8 cellular contexts compared by ENCODE assay signal in the genomic region with DNA sequence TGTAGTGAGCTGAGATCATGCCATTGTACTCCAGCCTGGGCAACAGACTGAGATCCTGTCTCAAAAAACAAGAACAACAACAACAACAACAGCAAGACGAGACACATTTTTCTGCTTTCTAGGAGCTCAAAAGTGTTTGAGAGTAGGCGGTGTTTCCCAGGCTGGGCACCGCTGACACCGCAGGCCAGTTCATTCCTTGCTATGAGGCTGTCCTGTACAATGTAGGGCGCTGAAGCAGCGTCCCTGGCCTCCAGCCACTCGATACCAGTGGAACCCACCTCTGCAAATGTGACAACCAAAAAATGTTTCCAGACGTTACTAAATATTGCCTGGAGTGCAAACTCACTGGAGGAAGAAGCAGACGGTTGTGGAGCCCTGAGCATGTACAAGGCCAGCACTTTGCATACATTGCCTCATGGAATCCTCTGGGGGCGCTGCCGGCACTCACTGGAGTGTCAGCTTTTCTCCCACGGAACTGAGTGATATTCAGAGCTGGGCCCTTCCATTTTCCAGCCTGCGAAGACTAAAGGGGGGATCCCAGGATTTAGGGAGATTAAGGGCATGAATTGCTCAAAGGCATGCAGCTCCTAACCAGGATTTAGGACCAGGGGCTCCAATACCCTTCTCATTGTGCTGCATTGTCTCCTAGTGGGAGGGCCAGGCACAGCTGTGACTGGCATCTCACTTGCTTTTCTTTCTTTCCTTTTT. TPM values are rescaled to one million over a fixed set of nuclear protein-coding genes. Genes with fewer than 3 reads are reported as not detected.
DNase-seq lines count a peak whose midpoint lies in the region; ATAC-seq and TF ChIP-seq lines count a peak whose summit lies in the region.

No MANE protein-coding gene starts in this region.

- H3K36me3 ChIP-seq in Loucy (ENCODE audit: insufficient read depth, low read length) (no peaks in the 10 kb centered on the region), spleen (no peaks in the 10 kb centered on the region)

- peak; percentile 76 for DNase-seq in ELR (ENCODE audit: low read depth)
- DNase-seq in T-helper 17 cell: peak in 1 of 3 donors; percentile 38
- DNase-seq in astrocyte of the spinal cord (ENCODE audit: low read depth, low spot score): peak; percentile 55
- DNase-seq in inferior parietal cortex (ENCODE audit: extremely low spot score): peak; percentile 89
- peak; percentile 89 for DNase-seq in spleen
- DNase-seq in cortex of kidney (lab: John Stamatoyannopoulos, UW): no peak

- H3K4me3 ChIP-seq in Loucy (ENCODE audit: low read length, poor library complexity, severe bottlenecking) (no peak overlapping the region), astrocyte of the spinal cord (ENCODE audit: low read depth, low read length) (no peak overlapping the region), spleen (no peak overlapping the region)

- H3F3A ChIP-seq in Loucy (ENCODE audit: low read depth): no peaks in the 10 kb centered on the region; the same call in 1 of the 2 replicates

- H3K27me3 ChIP-seq in Loucy (ENCODE audit: insufficient read depth, low read length, poor library complexity, severe bottlenecking) (no peaks in the 10 kb centered on the region), spleen (replicated peaks in 1 of 7) (no peaks in the 10 kb centered on the region)

- no peaks in the 10 kb centered on the region for H3K9me2 ChIP-seq in Loucy (replicated peaks; ENCODE audit: low read depth, low read length)

- H3K4me1 ChIP-seq in Loucy (ENCODE audit: insufficient read depth, low read length, poor library complexity, severe bottlenecking) (no peaks in the 10 kb centered on the region), spleen (peaks cover under 1 to 47% (median 15%) of the 10 kb centered on the region in 6 donors)

- peaks cover 10% of the 10 kb centered on the region for H3K4me1 Mint-ChIP-seq in T-helper 17 cell

- TF ChIP-seq CTCF in Loucy (conservative IDR thresholded peaks at IDR 0.05; ENCODE audit: low read length) (peak; percentile 88), astrocyte of the spinal cord (IDR thresholded peaks at IDR 0.05; ENCODE audit: low read depth, low read length) (peak; percentile 90), spleen (IDR thresholded peaks at IDR 0.05 in 8 of 11, conservative IDR thresholded peaks at IDR 0.05 in 3 of 11) (peak; percentile 45 to 90 (median 78))

- peaks cover 6% of the 10 kb centered on the region for H3K27me3 Mint-ChIP-seq in T-helper 17 cell

- in situ Hi-C loops in astrocyte of the spinal cord (cut with HindIII; ENCODE audit: low sequenced_read_pairs): no loop called here

- H3K9me3 ChIP-seq in Loucy (ENCODE audit: insufficient read depth, low read depth, low read length): no peaks in the 10 kb centered on the region
- H3K9me3 ChIP-seq in T-helper 17 cell (ENCODE audit: control insufficient read depth, low read length, poor library complexity, severe bottlenecking): no peaks in the 10 kb centered on the region
- no peaks in the 10 kb centered on the region for H3K9me3 ChIP-seq in spleen

- no peaks in the 10 kb centered on the region for H3K36me3 Mint-ChIP-seq in T-helper 17 cell (ENCODE audit: low read depth)

- H3K4me2 ChIP-seq in Loucy (ENCODE audit: low read depth, low read length, poor library complexity, severe bottlenecking): no peak overlapping the region

- H3K79me2 ChIP-seq in Loucy (ENCODE audit: insufficient read depth, low read length): no peaks in the 10 kb centered on the region

- no peaks in the 10 kb centered on the region for H4K20me1 ChIP-seq in Loucy (ENCODE audit: insufficient read depth, low read length, poor library complexity, severe bottlenecking)

- no peak overlapping the region for H3K4me3 Mint-ChIP-seq in T-helper 17 cell

- H2AFZ ChIP-seq in Loucy (ENCODE audit: low read length): peak overlapping the region; percentile 82

- no peak overlapping the region for H3K9ac ChIP-seq in Loucy (ENCODE audit: low read depth, low read length, poor library complexity, severe bottlenecking)

- peak overlapping the region in 4 of 8 donors; percentile 23 to 57 (median 37) for H3K27ac ChIP-seq in spleen

- ATAC-seq in T-helper 17 cell (peak; percentile 77), HG03045 (IDR thresholded peaks at IDR 0.05; ENCODE audit: unreplicated experiment) (no peak)

- no peak for TF ChIP-seq POLR2A in spleen (IDR thresholded peaks at IDR 0.05)

- intact Hi-C loops in spleen (cut with DNase I; ENCODE audit: low total_unique reads): loop anchor here (10.0 kb wide), 1 partner anchor 91 kb away; no protein-coding TSS in a partner anchor

- WGBS in spleen, 5 donors: 40 to 45% (median 42%) methylated on average over 12 to 13 of the region's 13 CpGs

- H3K27ac Mint-ChIP-seq in T-helper 17 cell: no peak overlapping the region

RNA-seq across cellular contexts. Expression of a gene that starts 5.8 kb away (rescaled TPM):
- total RNA-seq in T-helper 17 cell (10 to 100 TPM; 16.9 to 22.7 TPM), spleen (10 to 100 TPM; 24.4 to 31.4 (median 27.5) TPM)
- 10 to 100 TPM in 1 of 3 donors, 1 to 10 TPM in 2; 5.8 to 11.2 (median 6.7) TPM for polyA plus RNA-seq in spleen

RNA-seq across cellular contexts. Expression of a gene that starts 24.1 kb away (rescaled TPM):
- total RNA-seq in T-helper 17 cell: 100 to 1,000 TPM; 260 to 333 TPM
- total RNA-seq in spleen: 100 to 1,000 TPM; 190 to 286 (median 256) TPM
- polyA plus RNA-seq in spleen: 100 to 1,000 TPM; 341 to 414 (median 357) TPM

RNA-seq across cellular contexts. Expression of a gene that starts 36.3 kb away (rescaled TPM):
- 10 to 100 TPM; 42.6 to 47.3 TPM for total RNA-seq in T-helper 17 cell
- total RNA-seq in spleen: 100 to 1,000 TPM in 2 of 7 donors, 10 to 100 TPM in 5; 55.8 to 147 (median 57.3) TPM
- 100 to 1,000 TPM; 154 to 210 (median 181) TPM for polyA plus RNA-seq in spleen

RNA-seq across cellular contexts. Expression of a gene that starts 39.5 kb away (rescaled TPM):
- under 1 TPM; 0.25 to 0.96 TPM for total RNA-seq in T-helper 17 cell
- total RNA-seq in spleen: 10 to 100 TPM in 4 of 7 donors, 1 to 10 TPM in 3; 8.1 to 14.4 (median 10.6) TPM
- 1 to 10 TPM; 1.3 to 4.2 (median 1.5) TPM for polyA plus RNA-seq in spleen
